24 cellular contexts compared by ENCODE assay signal in the genomic region with DNA sequence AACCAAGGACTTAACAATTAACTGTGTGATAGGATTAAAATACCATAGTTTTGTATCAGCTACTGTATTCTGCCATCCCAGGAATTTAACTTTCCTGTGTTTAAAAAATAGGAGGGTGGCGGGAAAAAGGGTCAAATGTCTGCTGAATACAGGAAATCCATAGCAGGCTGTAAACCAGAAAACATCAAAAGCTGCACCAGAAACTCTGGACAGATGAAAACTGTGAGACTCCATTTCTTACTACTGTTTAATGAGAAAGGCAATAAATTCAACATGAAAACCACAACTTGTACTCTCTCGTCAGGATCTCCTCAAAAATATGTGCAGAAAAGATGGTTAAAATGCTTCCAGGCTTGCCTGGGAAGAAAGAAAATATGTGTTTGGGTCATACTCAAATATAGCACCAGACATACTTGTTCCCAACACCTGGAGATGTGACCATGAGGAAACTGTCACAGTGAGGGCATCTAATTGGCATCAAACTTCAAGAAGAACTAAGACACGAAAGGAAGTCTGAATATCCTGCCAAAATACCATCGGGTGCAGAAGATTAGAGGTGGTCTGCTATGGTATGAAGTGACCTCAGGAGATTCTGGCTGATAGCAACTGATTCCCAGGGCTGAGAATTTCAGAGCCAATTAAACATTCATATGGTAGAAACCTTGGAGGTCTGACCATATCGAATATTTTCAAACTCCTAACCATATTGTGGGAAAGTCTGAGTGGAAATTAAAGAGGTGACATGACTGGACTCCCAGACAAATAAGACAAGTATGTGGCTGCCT.
DNase-seq lines count a peak whose midpoint lies in the region; ATAC-seq and TF ChIP-seq lines count a peak whose summit lies in the region.
"Had no signal": no experiment of that assay in that cellular context is flagged by ENCODE, and none has a peak within 500 bp of the region (broad histone marks: within the 10 kb centered on the region; RNA-seq: fewer than 3 reads in every experiment).

No MANE protein-coding gene starts in this region.

- no peak overlapping the region for H3K4me2 ChIP-seq in osteoblast (ENCODE audit: insufficient read depth, low read length)

- H3K27me3 Mint-ChIP-seq in dendritic cell treated with granulocyte-macrophage colony-stimulating factor and Interleukin-4, amounts not matched to agents 40 ng/mL and 50 ng/mL, for 4 days: no peaks in the 10 kb centered on the region
- H3K27me3 Mint-ChIP-seq in activated CD4-positive, alpha-beta T cell treated with anti-CD3 and anti-CD28 coated beads, Interleukin-2, amount 10 ng/mL, durations not matched to agents 24 days and 14 days: no peaks in the 10 kb centered on the region
- H3K27me3 Mint-ChIP-seq: naive B cell; stimulated activated naive CD8-positive, alpha-beta T cell treated with anti-CD3 and anti-CD28 coated beads, Interleukin-15, Interleukin-2, amounts not matched to agents 100 ng/mL and 50 ng/mL, for 24 hours; type B pancreatic cell had no signal

- peaks cover 27% of the 10 kb centered on the region for H3K4me1 ChIP-seq in osteoblast (ENCODE audit: insufficient read depth, low read length)
- H3K4me1 ChIP-seq: BE2C had no signal

- H2AFZ ChIP-seq in osteoblast (ENCODE audit: low read length): peak overlapping the region; percentile 25

- no peaks in the 10 kb centered on the region for H3K27me3 ChIP-seq in osteoblast (ENCODE audit: insufficient read depth, low read length)
- H3K27me3 ChIP-seq: BE2C had no signal

- no peak overlapping the region for H3K4me3 Mint-ChIP-seq in dendritic cell treated with granulocyte-macrophage colony-stimulating factor and Interleukin-4, amounts not matched to agents 40 ng/mL and 50 ng/mL, for 4 days
- no peak overlapping the region for H3K4me3 Mint-ChIP-seq in activated CD4-positive, alpha-beta T cell treated with anti-CD3 and anti-CD28 coated beads, Interleukin-2, amount 10 ng/mL, durations not matched to agents 24 days and 14 days
- H3K4me3 Mint-ChIP-seq: naive B cell; stimulated activated naive CD8-positive, alpha-beta T cell treated with anti-CD3 and anti-CD28 coated beads, Interleukin-15, Interleukin-2, amounts not matched to agents 100 ng/mL and 50 ng/mL, for 24 hours; type B pancreatic cell had no signal

- H3K9me3 ChIP-seq in osteoblast (ENCODE audit: low read depth, low read length): no peaks in the 10 kb centered on the region
- H3K9me3 ChIP-seq: BE2C, lower lobe of right lung had no signal

- intact Hi-C loops in dendritic cell treated with granulocyte-macrophage colony-stimulating factor and Interleukin-4, amounts not matched to agents 40 ng/mL and 50 ng/mL, for 4 days (cut with micrococcal nuclease): loop anchor here (5.0 kb wide), 1 partner anchor 34 kb away; no protein-coding TSS in a partner anchor
- intact Hi-C loops in activated CD4-positive, alpha-beta T cell treated with anti-CD3 and anti-CD28 coated beads, Interleukin-2, amount 10 ng/mL, durations not matched to agents 24 days and 14 days (cut with micrococcal nuclease): no loop called here

- no peaks in the 10 kb centered on the region for H3K79me2 ChIP-seq in osteoblast (ENCODE audit: insufficient read depth, low read length)

- peak overlapping the region; percentile 78 for H3K27ac ChIP-seq in osteoblast (ENCODE audit: low read depth, low read length)
- H3K27ac ChIP-seq: lower lobe of right lung had no signal

- peak overlapping the region; percentile 20 for H3K27ac Mint-ChIP-seq in dendritic cell treated with granulocyte-macrophage colony-stimulating factor and Interleukin-4, amounts not matched to agents 40 ng/mL and 50 ng/mL, for 4 days
- H3K27ac Mint-ChIP-seq in activated CD4-positive, alpha-beta T cell treated with anti-CD3 and anti-CD28 coated beads, Interleukin-2, amount 10 ng/mL, durations not matched to agents 24 days and 14 days: no peak overlapping the region
- H3K27ac Mint-ChIP-seq: naive B cell; stimulated activated naive CD8-positive, alpha-beta T cell treated with anti-CD3 and anti-CD28 coated beads, Interleukin-15, Interleukin-2, amounts not matched to agents 100 ng/mL and 50 ng/mL, for 24 hours; type B pancreatic cell had no signal

- no peak for TF ChIP-seq CTCF in osteoblast (IDR thresholded peaks at IDR 0.05; ENCODE audit: extremely low read depth, low read depth, low read length)

- H3K4me3 ChIP-seq in osteoblast (ENCODE audit: insufficient read depth, low read length): no peak overlapping the region
- H3K4me3 ChIP-seq: lower lobe of right lung, skin epidermis had no signal

- H4K20me1 ChIP-seq in osteoblast (ENCODE audit: insufficient read depth, low read length): no peaks in the 10 kb centered on the region

- H3K4me1 Mint-ChIP-seq in dendritic cell treated with granulocyte-macrophage colony-stimulating factor and Interleukin-4, amounts not matched to agents 40 ng/mL and 50 ng/mL, for 4 days (ENCODE audit: low read depth): peaks cover 10% of the 10 kb centered on the region
- H3K4me1 Mint-ChIP-seq in activated CD4-positive, alpha-beta T cell treated with anti-CD3 and anti-CD28 coated beads, Interleukin-2, amount 10 ng/mL, durations not matched to agents 24 days and 14 days: no peaks in the 10 kb centered on the region
- H3K4me1 Mint-ChIP-seq: naive B cell had no signal

- ATAC-seq in HG02571 (IDR thresholded peaks at IDR 0.05; ENCODE audit: unreplicated experiment): no peak
- ATAC-seq: lower lobe of right lung had no signal

- DNase-seq in EL (peak; percentile 75), M059J (ENCODE audit: low read depth) (peak; percentile 72), osteoblast (ENCODE audit: insufficient read length, low spot score, missing footprints) (no peak), C1 segment of cervical spinal cord (lab: John Stamatoyannopoulos, UW) (no peak)
- DNase-seq in activated CD4-positive, alpha-beta T cell treated with anti-CD3 and anti-CD28 coated beads for 48 hours: no peak
- DNase-seq in activated CD4-positive, alpha-beta T cell treated with anti-CD3 and anti-CD28 coated beads, Interleukin-2, amount 10 ng/mL, durations not matched to agents 24 days and 14 days: no peak
- DNase-seq: activated gamma-delta T cell treated with Interleukin-2 at 50 U/mL for 16 hours; BE2C; foreskin melanocyte; GDM1; hypothalamus; Kasumi-1; lower lobe of right lung; naive B cell; NCI-H1105; NCI-H2107; NCI-H524; stimulated activated CD4-positive, alpha-beta T cell treated with anti-CD3 and anti-CD28 coated beads, Interleukin-2, amount 100 ng/mL, for 48 hours; T-helper 1 cell had no signal

- no peaks in the 10 kb centered on the region for H3K9me3 Mint-ChIP-seq in dendritic cell treated with granulocyte-macrophage colony-stimulating factor and Interleukin-4, amounts not matched to agents 40 ng/mL and 50 ng/mL, for 4 days
- H3K9me3 Mint-ChIP-seq in activated CD4-positive, alpha-beta T cell treated with anti-CD3 and anti-CD28 coated beads, Interleukin-2, amount 10 ng/mL, durations not matched to agents 24 days and 14 days: no peaks in the 10 kb centered on the region

- no peaks in the 10 kb centered on the region for H3K36me3 ChIP-seq in osteoblast (ENCODE audit: insufficient read depth, low read length)
- H3K36me3 ChIP-seq: BE2C, lower lobe of right lung had no signal

- H3K36me3 Mint-ChIP-seq in dendritic cell treated with granulocyte-macrophage colony-stimulating factor and Interleukin-4, amounts not matched to agents 40 ng/mL and 50 ng/mL, for 4 days (ENCODE audit: low read depth): no peaks in the 10 kb centered on the region
- H3K36me3 Mint-ChIP-seq in activated CD4-positive, alpha-beta T cell treated with anti-CD3 and anti-CD28 coated beads, Interleukin-2, amount 10 ng/mL, durations not matched to agents 24 days and 14 days (ENCODE audit: low read depth): no peaks in the 10 kb centered on the region
- H3K36me3 Mint-ChIP-seq: naive B cell, type B pancreatic cell had no signal

Comparison
In these comparisons a context has a peak if more than half of its experiments do, and no peak if none do; other contexts are left out.
1. DNase-seq: peak in EL (single experiment) and M059J (single experiment); none in osteoblast (single experiment), activated CD4-positive, alpha-beta T cell treated with anti-CD3 and anti-CD28 coated beads for 48 hours (single experiment), activated CD4-positive, alpha-beta T cell treated with anti-CD3 and anti-CD28 coated beads, Interleukin-2, amount 10 ng/mL, durations not matched to agents 24 days and 14 days (single experiment) and C1 segment of cervical spinal cord (0 of 14).